In genomic region chr18:79576686-79577351, GRCh38 we compare ENCODE assay signal across 9 cellular contexts.
DNase-seq lines count a peak whose midpoint lies in the region; ATAC-seq and TF ChIP-seq lines count a peak whose summit lies in the region.
"Had no signal": no experiment of that assay in that cellular context is flagged by ENCODE, and none has a peak within 500 bp of the region (broad histone marks: within the 10 kb centered on the region; RNA-seq: fewer than 3 reads in every experiment).

No MANE protein-coding gene starts in this region.

- no peak for TF ChIP-seq EP300 in sigmoid colon (IDR thresholded peaks at IDR 0.05)

- dilution Hi-C loops in IMR-90 (cut with HindIII; ENCODE audit: low sequenced_read_pairs, unreplicated experiment) = no loop called here

- H3K27me3 ChIP-seq in IMR-90 (ENCODE audit: control insufficient read depth, insufficient read depth, low read length) (no peaks in the 10 kb centered on the region; the same call in 1 of the 2 replicates), right cardiac atrium (ENCODE audit: control insufficient read depth, insufficient read depth) (no peaks in the 10 kb centered on the region), sigmoid colon (no peaks in the 10 kb centered on the region)

- no peak overlapping the region for H4K5ac ChIP-seq in IMR-90 (ENCODE audit: low read depth, low read length)

- H2BK20ac ChIP-seq in IMR-90 (ENCODE audit: low read depth, low read length) = no peak overlapping the region

- H2AK5ac ChIP-seq in IMR-90 (ENCODE audit: low read depth, low read length) = peak overlapping the region; percentile 13; the same call in 1 of the 2 replicates

- DNase-seq in IMR-90 (peak; percentile 46), right cardiac atrium (peak; percentile 85 to 95 (median 94)), sigmoid colon (peak; percentile 78), NCI-H1436 treated with DMSO at 0.1 percent for 48 hours (lab: John Stamatoyannopoulos, UW) (no peak)
- DNase-seq: effector memory CD4-positive, alpha-beta T cell had no signal

- no peaks in the 10 kb centered on the region for H4K20me1 ChIP-seq in IMR-90 (ENCODE audit: insufficient read depth, low read length)

- H4K8ac ChIP-seq in IMR-90 (ENCODE audit: low read depth in 2 of 2, low read length in 2 of 2) = no peak overlapping the region

- H2AFZ ChIP-seq in IMR-90 (replicated peaks; ENCODE audit: low read length, poor library complexity) = peak overlapping the region; percentile 83

- H2BK5ac ChIP-seq in IMR-90 (ENCODE audit: low read depth, low read length, poor library complexity, severe bottlenecking) = no peak overlapping the region

- no peak for TF ChIP-seq RAD21 in IMR-90 (IDR thresholded peaks at IDR 0.05; ENCODE audit: low read length)

- no peak for TF ChIP-seq POLR2A in IMR-90 (IDR thresholded peaks at IDR 0.05; ENCODE audit: low read depth, low read length)
- TF ChIP-seq POLR2A in sigmoid colon (IDR thresholded peaks at IDR 0.05) = no peak

- WGBS in IMR-90 (ENCODE audit: extremely low coverage in 2 of 2, insufficient read length in 1 of 2), 2 experiments = 33% methylated on average over 7 of the region's 23 CpGs; no CpG with 5 or more reads in 1 of the 2 experiments
- WGBS in right cardiac atrium = 26% methylated on average over 23 of the region's 23 CpGs
- 67 to 74% methylated on average over 23 of the region's 23 CpGs for WGBS in sigmoid colon, 2 donors

- no peak overlapping the region for H4K91ac ChIP-seq in IMR-90 (ENCODE audit: insufficient read depth, low read depth, low read length)

- intact Hi-C loops in IMR-90 (cut with micrococcal nuclease) = no loop called here
- intact Hi-C loops in right cardiac atrium (cut with DNase I) = no loop called here
- intact Hi-C loops in sigmoid colon (cut with DNase I) = no loop called here

- H3K79me1 ChIP-seq in IMR-90 (ENCODE audit: low read depth in 1 of 2, low read length in 2 of 2) = no peaks in the 10 kb centered on the region

- peaks cover 3% of the 10 kb centered on the region; the same call in 1 of the 2 replicates for H3K9me1 ChIP-seq in IMR-90 (ENCODE audit: insufficient read depth, low read length)

- POLR2A ChIA-PET in IMR-90 (lab: Charles Lee; ENCODE audit: unreplicated experiment) = no interaction called here

- peak overlapping the region; percentile 3 for H2AK9ac ChIP-seq in IMR-90 (replicated peaks; ENCODE audit: low read depth, low read length, poor library complexity)

- H3K18ac ChIP-seq in IMR-90 (ENCODE audit: low read depth, low read length) = no peak overlapping the region

- in situ Hi-C loops in IMR-90 (cut with MboI; ENCODE audit: low sequenced_read_pairs) = no loop called here

- H3K9me3 ChIP-seq in IMR-90 (ENCODE audit: control insufficient read depth, insufficient read depth, low read length) = peaks cover 7% of the 10 kb centered on the region
- peaks cover 3% of the 10 kb centered on the region for H3K9me3 ChIP-seq in right cardiac atrium (ENCODE audit: control insufficient read depth, low read length)
- peaks cover 5 to 11% (median 10%) of the 10 kb centered on the region in 4 donors for H3K9me3 ChIP-seq in sigmoid colon

- no peak overlapping the region for H3K56ac ChIP-seq in IMR-90 (ENCODE audit: extremely low read depth, insufficient read depth, low read length)

- no peak overlapping the region for H3K27ac ChIP-seq in IMR-90 (ENCODE audit: insufficient read depth, low read length)
- H3K27ac ChIP-seq in angular gyrus (ENCODE audit: low read depth, low read length) = peak overlapping the region; percentile 39
- H3K27ac ChIP-seq in right cardiac atrium (ENCODE audit: low read length) = no peak overlapping the region
- peak overlapping the region; percentile 57 to 69 (median 63) for H3K27ac ChIP-seq in sigmoid colon

- peak overlapping the region; percentile 33; the same call in 1 of the 2 replicates for H3K4ac ChIP-seq in IMR-90 (ENCODE audit: low read depth, low read length)

- TF ChIP-seq CTCF in IMR-90 (conservative IDR thresholded peaks at IDR 0.05; ENCODE audit: low read depth, low read length) (no peak), sigmoid colon (IDR thresholded peaks at IDR 0.05) (no peak)

- CTCF ChIA-PET in IMR-90 (lab: Yijun Ruan, JAX) = interaction anchor here (0.6 to 1.5 kb wide), 2 partner anchors 9 to 23 kb away, joined by 3 to 4 read pairs; no protein-coding TSS in a partner anchor

- H3K4me2 ChIP-seq in IMR-90 (ENCODE audit: low read depth, low read length) = no peak overlapping the region

- H2BK120ac ChIP-seq in IMR-90 (ENCODE audit: low read depth, low read length) = no peak overlapping the region

- BruUV-seq in IMR-90 (replicated peaks; lab: Mats Ljungman, UMichigan) = no TSS peak

- H3K4me3 ChIP-seq in IMR-90 (ENCODE audit: insufficient read depth, low read depth, low read length) (no peak overlapping the region), right cardiac atrium (ENCODE audit: low read length) (no peak overlapping the region), sigmoid colon (peak overlapping the region in 2 of 4 donors; percentile 1 to 5)

- H3K23ac ChIP-seq in IMR-90 (ENCODE audit: low read depth, low read length) = no peak overlapping the region

- no peak overlapping the region for H2BK15ac ChIP-seq in IMR-90 (ENCODE audit: low read depth, low read length)

- peaks cover 19% of the 10 kb centered on the region for H3K4me1 ChIP-seq in IMR-90 (ENCODE audit: control insufficient read depth, insufficient read depth, low read length)
- peaks cover 9% of the 10 kb centered on the region for H3K4me1 ChIP-seq in right cardiac atrium (ENCODE audit: control insufficient read depth, insufficient read depth, low read length)
- H3K4me1 ChIP-seq in sigmoid colon = peaks cover 0 to 28% (median 24%) of the 10 kb centered on the region in 4 donors

- H3K14ac ChIP-seq in IMR-90 (replicated peaks; ENCODE audit: low read depth, low read length) = no peak overlapping the region

- no peaks in the 10 kb centered on the region for H3K36me3 ChIP-seq in IMR-90 (ENCODE audit: control insufficient read depth, insufficient read depth, low read length)
- H3K36me3 ChIP-seq in sigmoid colon = no peaks in the 10 kb centered on the region

- peak; percentile 28 for ATAC-seq in IMR-90 (ENCODE audit: low read depth)
- ATAC-seq in right cardiac atrium = peak; percentile 73 to 74
- no peak for ATAC-seq in HG02588 (IDR thresholded peaks at IDR 0.05; ENCODE audit: unreplicated experiment)
- no peak for ATAC-seq in HG02571 (IDR thresholded peaks at IDR 0.05; ENCODE audit: unreplicated experiment)
- ATAC-seq in HG02852 (IDR thresholded peaks at IDR 0.05; ENCODE audit: unreplicated experiment) = no peak

- no peak overlapping the region for H3K9ac ChIP-seq in IMR-90 (ENCODE audit: low read depth, low read length)

TF ChIP-seq in IMR-90, 13 proteins besides CTCF, POLR2A, EP300 and RAD21:
- no peak for TF ChIP-seq NFE2L2 (IDR thresholded peaks at IDR 0.05; ENCODE audit: low read depth, low read length)
- TF ChIP-seq MXI1 (IDR thresholded peaks at IDR 0.05; ENCODE audit: borderline replicate concordance, low read depth, low read length) = no peak
- TF ChIP-seq MAFK (IDR thresholded peaks at IDR 0.05; ENCODE audit: low read depth, low read length) = no peak
- TF ChIP-seq RCOR1 (IDR thresholded peaks at IDR 0.05; ENCODE audit: insufficient replicate concordance, low read length) = no peak
- TF ChIP-seq SMC3 (IDR thresholded peaks at IDR 0.05; ENCODE audit: low read depth, low read length) = no peak
- TF ChIP-seq CEBPB (IDR thresholded peaks at IDR 0.05; ENCODE audit: low read depth, low read length) = no peak
- TF ChIP-seq CHD1 (IDR thresholded peaks at IDR 0.05; ENCODE audit: low read depth, low read length) = no peak
- TF ChIP-seq ELK1 (IDR thresholded peaks at IDR 0.05; ENCODE audit: borderline replicate concordance, low read depth, low read length) = no peak
- no peak for TF ChIP-seq FOS (IDR thresholded peaks at IDR 0.05; ENCODE audit: low read depth, low read length)
- TF ChIP-seq BHLHE40 (IDR thresholded peaks at IDR 0.05; ENCODE audit: low read depth, low read length) = no peak

Comparison
In these comparisons a context has a peak if more than half of its experiments do, and no peak if none do; other contexts are left out.
1. ATAC-seq: peak in IMR-90 (single experiment) and right cardiac atrium (2 of 2); none in HG02588 (single experiment), HG02571 (single experiment) and HG02852 (single experiment).
2. H3K27ac ChIP-seq: peak in angular gyrus (single experiment) and sigmoid colon (4 of 4); none in IMR-90 (single experiment) and right cardiac atrium (single experiment).